In genomic region chr4:30716158-30716557, GRCh38 we compare ENCODE assay signal across 9 cellular contexts. TPM values are rescaled to one million over a fixed set of nuclear protein-coding genes. Genes with fewer than 3 reads are reported as not detected.
DNase-seq lines count a peak whose midpoint lies in the region; ATAC-seq, FAIRE-seq and TF ChIP-seq lines count a peak whose summit lies in the region.
"Had no signal": no experiment of that assay in that cellular context is flagged by ENCODE, and none has a peak within 500 bp of the region (broad histone marks: within the 10 kb centered on the region; RNA-seq: fewer than 3 reads in every experiment).

No MANE protein-coding gene starts in this region.

- H4K5ac ChIP-seq in H9 (ENCODE audit: insufficient read length, low read depth, low read length), result no peak overlapping the region

- no peaks in the 10 kb centered on the region for H3K9me3 ChIP-seq in CD4-positive, alpha-beta T cell (ENCODE audit: control insufficient read depth, low read length)
- H3K9me3 ChIP-seq in H9 (ENCODE audit: control insufficient read depth, low read depth, low read length) (no peaks in the 10 kb centered on the region), small intestine (ENCODE audit: control insufficient read depth, low read depth) (no peaks in the 10 kb centered on the region)
- H3K9me3 ChIP-seq: SJSA1 had no signal

- no peak overlapping the region for H4K8ac ChIP-seq in H9 (replicated peaks; ENCODE audit: insufficient read length, low read depth, low read length)

- peaks cover 80% of the 10 kb centered on the region for H3K27me3 Mint-ChIP-seq in CD4-positive, alpha-beta T cell
- H3K27me3 Mint-ChIP-seq in H9 (ENCODE audit: low read depth), result peaks cover 32% of the 10 kb centered on the region
- peaks cover 34 to 48% of the 10 kb centered on the region in 2 donors for H3K27me3 Mint-ChIP-seq in T-cell

- no peak overlapping the region for H2BK5ac ChIP-seq in H9 (ENCODE audit: insufficient read length, low read length)

- no peak overlapping the region for H3K14ac ChIP-seq in H9 (ENCODE audit: insufficient read depth, low read length)

- no peak overlapping the region for H3T11ph ChIP-seq in H9 (ENCODE audit: low read length)

- no peak overlapping the region for H3K9ac ChIP-seq in H9 (ENCODE audit: extremely low read depth, insufficient read length, low read length)

- H4K91ac ChIP-seq in H9 (ENCODE audit: insufficient read length, low read depth, low read length), result no peak overlapping the region

- H3K36me3 ChIP-seq in small intestine (ENCODE audit: control insufficient read depth in 2 of 2, insufficient read depth in 2 of 2, low read length in 2 of 2), result no peaks in the 10 kb centered on the region
- H3K36me3 ChIP-seq: SJSA1 had no signal

- H3K56ac ChIP-seq in H9 (ENCODE audit: insufficient read length, low read depth, low read length), result no peak overlapping the region

- no peaks in the 10 kb centered on the region for H3K36me3 Mint-ChIP-seq in CD4-positive, alpha-beta T cell (ENCODE audit: low read depth)
- H3K36me3 Mint-ChIP-seq in H9 (ENCODE audit: insufficient read depth in 1 of 3, low read depth in 3 of 3) (peaks cover 0 to 4% (median 0%) of the 10 kb centered on the region in 3 experiments; a peak in 1 of 7 replicates), T-cell (no peaks in the 10 kb centered on the region)

- ATAC-seq in CD4-positive, alpha-beta T cell (ENCODE audit: poor library complexity), result no peak
- ATAC-seq in T-cell (replicated peaks in 1 of 4) (no peak), GM19397 (IDR thresholded peaks at IDR 0.05; ENCODE audit: unreplicated experiment) (no peak), left lobe of liver (no peak)

- H3K79me2 ChIP-seq in H9 (ENCODE audit: insufficient read depth, low read length), result no peaks in the 10 kb centered on the region

- CTCF ChIA-PET in CD4-positive, alpha-beta T cell (lab: Charles Lee), result no interaction called here
- CTCF ChIA-PET in T-cell (lab: Charles Lee), result no interaction called here

- POLR2A ChIA-PET in CD4-positive, alpha-beta T cell (lab: Charles Lee), result no interaction called here
- POLR2A ChIA-PET in T-cell (lab: Charles Lee), result interaction anchor here in 1 of 2 donors (0.7 kb wide), 1 partner anchor 412 kb away, joined by 12 read pairs; no protein-coding TSS in a partner anchor

- H3K27me3 ChIP-seq in CD4-positive, alpha-beta T cell (ENCODE audit: control insufficient read depth, insufficient read depth, low read length), result peaks cover 38% of the 10 kb centered on the region
- peaks cover 4% of the 10 kb centered on the region; the same call in 1 of the 2 replicates for H3K27me3 ChIP-seq in H9 (ENCODE audit: insufficient read depth, low read length)
- peaks cover 0 to 7% of the 10 kb centered on the region in 2 donors for H3K27me3 ChIP-seq in small intestine (ENCODE audit: control insufficient read depth in 2 of 2, insufficient read depth in 2 of 2, low read length in 2 of 2)

- H2AK5ac ChIP-seq in H9 (ENCODE audit: insufficient read length, low read length), result no peak overlapping the region

- H3K4me3 ChIP-seq in small intestine (ENCODE audit: low read depth in 1 of 2, low read length in 2 of 2), result no peak overlapping the region
- H3K4me3 ChIP-seq: SJSA1 had no signal

- H3K4me1 ChIP-seq in H9 (ENCODE audit: insufficient read depth, low read length) (0 out of 2 replicates have a peak, but pooled peaks cover 4% of the 10 kb centered on the region), small intestine (ENCODE audit: control insufficient read depth in 2 of 2, insufficient read depth in 1 of 2, low read depth in 1 of 2, low read length in 1 of 2) (no peaks in the 10 kb centered on the region)
- H3K4me1 ChIP-seq: SJSA1 had no signal

- H3K23me2 ChIP-seq in H9 (ENCODE audit: insufficient read length, low read depth, low read length, poor library complexity, severe bottlenecking), result peaks cover 36% of the 10 kb centered on the region

- peak overlapping the region; percentile 81 for H3K4me3 Mint-ChIP-seq in CD4-positive, alpha-beta T cell
- peak overlapping the region; percentile 90 to 100 for H3K4me3 Mint-ChIP-seq in H9
- H3K4me3 Mint-ChIP-seq in T-cell, result peak overlapping the region; percentile 57 to 80 (median 60)

- H2BK12ac ChIP-seq in H9 (ENCODE audit: insufficient read length, low read depth, low read length), result no peak overlapping the region

- peak overlapping the region; percentile 58 for H3K4me2 ChIP-seq in H9 (ENCODE audit: insufficient read depth, insufficient read length, low read length)

- FAIRE-seq in small intestine (lab: Jason Lieb, UNC), result no peak

- H3K27ac Mint-ChIP-seq in CD4-positive, alpha-beta T cell, result no peak overlapping the region
- H3K27ac Mint-ChIP-seq in H9 (no peak overlapping the region), T-cell (no peak overlapping the region)

- DNase-seq in CD4-positive, alpha-beta T cell, result no peak
- no peak for DNase-seq in H9
- DNase-seq in T-cell, result no peak
- peak; percentile 25 for DNase-seq in glomerular visceral epithelial cell (ENCODE audit: extremely low spot score)
- DNase-seq in small intestine, result peak; percentile 39
- no peak for DNase-seq in putamen (ENCODE audit: low spot score)
- DNase-seq in left lobe of liver (ENCODE audit: low spot score), result no peak

- no peak for TF ChIP-seq CTCF in CD4-positive, alpha-beta T cell (IDR thresholded peaks at IDR 0.05)
- TF ChIP-seq CTCF in H9 (conservative IDR thresholded peaks at IDR 0.05), result peak; percentile 72

- H3K4me1 Mint-ChIP-seq in CD4-positive, alpha-beta T cell (ENCODE audit: low read depth), result peaks cover 40% of the 10 kb centered on the region
- peaks cover 30 to 33% of the 10 kb centered on the region in 2 experiments for H3K4me1 Mint-ChIP-seq in H9
- peaks cover 31 to 40% (median 33%) of the 10 kb centered on the region in 3 donors for H3K4me1 Mint-ChIP-seq in T-cell

- no peaks in the 10 kb centered on the region for H4K20me1 ChIP-seq in H9 (ENCODE audit: control insufficient read depth, insufficient read depth, insufficient read length)

- intact Hi-C loops in CD4-positive, alpha-beta T cell (cut with DNase I, micrococcal nuclease), result no loop called here

- no peak overlapping the region for H3K23ac ChIP-seq in H9 (ENCODE audit: insufficient read length, low read depth, low read length)

- no peak overlapping the region for H3K27ac ChIP-seq in CD4-positive, alpha-beta T cell (ENCODE audit: low read depth, low read length)
- H3K27ac ChIP-seq in H9 (ENCODE audit: insufficient read length, low read depth, low read length) (no peak overlapping the region), small intestine (ENCODE audit: low read depth in 1 of 2, low read length in 1 of 2) (no peak overlapping the region)
- H3K27ac ChIP-seq: SJSA1 had no signal

- H2BK15ac ChIP-seq in H9 (ENCODE audit: low read depth, low read length), result no peak overlapping the region

- no peak overlapping the region for H3K4ac ChIP-seq in H9 (ENCODE audit: low read depth, low read length)

- no peak overlapping the region for H2BK20ac ChIP-seq in H9 (ENCODE audit: low read depth, low read length, poor library complexity, severe bottlenecking)

- H2AFZ ChIP-seq in H9 (ENCODE audit: low read length), result no peak overlapping the region

- H3K18ac ChIP-seq in H9 (ENCODE audit: insufficient read length, low read depth, low read length), result no peak overlapping the region

- H3K79me1 ChIP-seq in H9 (ENCODE audit: insufficient read depth, low read depth, low read length, poor library complexity, severe bottlenecking), result no peaks in the 10 kb centered on the region

- no peak overlapping the region for H2BK120ac ChIP-seq in H9 (ENCODE audit: low read depth, low read length, poor library complexity, severe bottlenecking)

- WGBS in H9 (ENCODE audit: extremely low coverage, insufficient read length, low lambda C conversion rate), result no CpG with 5 or more reads among the region's 6 CpGs
- WGBS in small intestine, 3 donors, result 2 to 6% (median 4%) methylated on average over 6 of the region's 6 CpGs

- H3K9me3 Mint-ChIP-seq in CD4-positive, alpha-beta T cell, result peaks cover 2% of the 10 kb centered on the region
- H3K9me3 Mint-ChIP-seq in H9, result peaks cover 0 to 3% of the 10 kb centered on the region in 2 experiments; a peak in 3 of 5 replicates
- peaks cover 0 to 5% (median 3%) of the 10 kb centered on the region in 3 donors for H3K9me3 Mint-ChIP-seq in T-cell

RNA-seq across cellular contexts. Expression of gene PCDH7, which starts 4.0 kb away (rescaled TPM):
- not detected for total RNA-seq in CD4-positive, alpha-beta T cell
- 16.8 and 18.0 TPM in 2 replicates for total RNA-seq in H9 (2021)
- total RNA-seq in T-cell, result under 1 TPM in 3 of 5 donors, not detected in 2; 0.06 to 0.09 (median 0.07) TPM
- polyA plus RNA-seq in small intestine, result 1 to 10 TPM in 1 of 3 donors, under 1 TPM in 2; under 0.01 to 1.9 (median 0.54) TPM
- total RNA-seq in left lobe of liver, result 1.5 TPM

Comparison
In these comparisons a context has a peak if more than half of its experiments do, and no peak if none do; other contexts are left out.
1. DNase-seq: peak in glomerular visceral epithelial cell (single experiment) and small intestine (single experiment); none in CD4-positive, alpha-beta T cell (0 of 10), H9 (single experiment), T-cell (0 of 34), putamen (single experiment) and left lobe of liver (single experiment).
2. Peak in every context shown above with its lines, with median percentiles within 50 percentile points of each other: H3K4me3 Mint-ChIP-seq.